ENCODE assay signal across 1 cellular context in the genomic region with DNA sequence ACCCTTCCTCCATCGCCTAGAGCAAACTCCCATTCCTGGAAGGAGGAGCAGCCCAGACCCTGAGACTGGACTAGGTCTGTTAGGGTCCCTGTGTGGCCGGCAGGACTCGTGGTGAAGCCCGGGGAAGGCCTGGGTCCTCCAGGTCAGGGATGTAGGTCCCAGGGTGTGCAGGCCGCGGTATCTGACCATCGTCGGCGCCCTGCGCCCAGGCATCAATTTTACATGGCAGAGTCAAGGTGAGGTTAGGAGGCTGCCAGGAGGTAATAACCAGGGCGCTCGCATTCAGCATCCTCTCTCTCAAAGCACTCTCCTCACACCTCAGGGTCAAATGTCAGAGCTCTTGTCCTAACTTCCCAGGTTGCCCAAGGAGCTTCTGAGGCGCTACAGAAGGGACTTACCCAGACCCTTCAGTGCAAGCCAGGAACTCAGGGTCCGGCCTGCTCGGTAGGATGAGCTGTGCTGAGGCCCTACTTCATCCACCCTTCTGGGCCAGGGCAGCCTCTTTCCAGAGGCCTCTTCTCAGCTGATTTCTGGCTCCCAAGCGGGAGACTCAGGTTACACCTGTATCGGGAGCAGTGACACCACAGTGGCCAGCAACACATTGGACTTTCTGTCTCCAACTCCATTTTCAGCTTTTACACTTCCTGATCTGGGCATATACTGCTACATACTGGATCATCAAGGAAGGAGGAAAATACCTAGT.
TF ChIP-seq lines count a peak whose summit lies in the region.

No MANE protein-coding gene starts in this region.

TF ChIP-seq in HepG2, 621 proteins besides CTCF, POLR2A, EP300 and RAD21 (continued from another document and continues in another):
- TF ChIP-seq, protein P1, sequence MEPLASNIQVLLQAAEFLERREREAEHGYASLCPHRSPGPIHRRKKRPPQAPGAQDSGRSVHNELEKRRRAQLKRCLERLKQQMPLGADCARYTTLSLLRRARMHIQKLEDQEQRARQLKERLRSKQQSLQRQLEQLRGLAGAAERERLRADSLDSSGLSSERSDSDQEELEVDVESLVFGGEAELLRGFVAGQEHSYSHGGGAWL (CRISPR knock-in tag; IDR thresholded peaks at IDR 0.05): 0 out of 2 replicates have a peak, but pooled peaks have one; percentile 11
- TF ChIP-seq DMAP1 (CRISPR knock-in tag; IDR thresholded peaks at IDR 0.05) (0 out of 2 replicates have a peak, but pooled peaks have one; percentile 13), HES4 (CRISPR knock-in tag; IDR thresholded peaks at IDR 0.05; ENCODE audit: borderline replicate concordance) (peak; percentile 69; the same call in 1 of the 2 replicates), TCF7 (IDR thresholded peaks at IDR 0.05; ENCODE audit: low read depth) (no peak), ZNF792 (CRISPR knock-in tag; IDR thresholded peaks at IDR 0.05) (peak; percentile 49; the same call in 1 of the 2 replicates), MXD4 (CRISPR knock-in tag; IDR thresholded peaks at IDR 0.05) (no peak), SALL1 (CRISPR knock-in tag; IDR thresholded peaks at IDR 0.05) (peak; percentile 10; the same call in 1 of the 2 replicates), ZBTB8A (CRISPR knock-in tag; IDR thresholded peaks at IDR 0.05; ENCODE audit: borderline replicate concordance, low read depth) (0 out of 2 replicates have a peak, but pooled peaks have one; percentile 12), PHF20 (CRISPR knock-in tag; IDR thresholded peaks at IDR 0.05) (peak; percentile 47; the same call in 1 of the 2 replicates), ZBTB7B (CRISPR knock-in tag; IDR thresholded peaks at IDR 0.05) (peak; percentile 7; the same call in 1 of the 2 replicates), MIER3 (CRISPR knock-in tag; IDR thresholded peaks at IDR 0.05; ENCODE audit: borderline replicate concordance) (0 out of 2 replicates have a peak, but pooled peaks have one; percentile 8), NRL (CRISPR knock-in tag; IDR thresholded peaks at IDR 0.05; ENCODE audit: borderline replicate concordance) (0 out of 2 replicates have a peak, but pooled peaks have one; percentile 61), JUND (CRISPR knock-in tag; IDR thresholded peaks at IDR 0.05) (no peak), ZSCAN25 (CRISPR knock-in tag; IDR thresholded peaks at IDR 0.05) (no peak), BCL6 (CRISPR knock-in tag; IDR thresholded peaks at IDR 0.05) (peak; percentile 70), POLR2G (IDR thresholded peaks at IDR 0.05; ENCODE audit: low read depth, low read length) (peak; percentile 59), PHB2 (IDR thresholded peaks at IDR 0.05; ENCODE audit: partially characterized antibody) (no peak), ZNF83 (CRISPR knock-in tag; IDR thresholded peaks at IDR 0.05; ENCODE audit: borderline replicate concordance) (0 out of 2 replicates have a peak, but pooled peaks have one; percentile 29), FOXA1 (IDR thresholded peaks at IDR 0.05) (no peak), FOXA1 (CRISPR knock-in tag; IDR thresholded peaks at IDR 0.05) (no peak), ZNF773 (CRISPR knock-in tag; IDR thresholded peaks at IDR 0.05; ENCODE audit: borderline replicate concordance) (peak; percentile 19; the same call in 1 of the 2 replicates), NCOA2 (CRISPR knock-in tag; IDR thresholded peaks at IDR 0.05) (peak; percentile 22; the same call in 1 of the 2 replicates), ARNTL (CRISPR knock-in tag; IDR thresholded peaks at IDR 0.05) (0 out of 2 replicates have a peak, but pooled peaks have one; percentile 4), ELF3 (CRISPR knock-in tag; IDR thresholded peaks at IDR 0.05) (peak; percentile 69), ZNF343 (CRISPR knock-in tag; IDR thresholded peaks at IDR 0.05) (0 out of 2 replicates have a peak, but pooled peaks have one; percentile 24), ZNF615 (CRISPR knock-in tag; IDR thresholded peaks at IDR 0.05; ENCODE audit: borderline replicate concordance) (0 out of 2 replicates have a peak, but pooled peaks have one; percentile 80), KDM1A (CRISPR knock-in tag; IDR thresholded peaks at IDR 0.05) (0 out of 2 replicates have a peak, but pooled peaks have one; percentile 13), ESRRA (CRISPR knock-in tag; IDR thresholded peaks at IDR 0.05; ENCODE audit: low read depth) (0 out of 2 replicates have a peak, but pooled peaks have one; percentile 10), ZNF460 (CRISPR knock-in tag; IDR thresholded peaks at IDR 0.05; ENCODE audit: borderline replicate concordance) (no peak; the same call in 1 of the 2 replicates), SUZ12 (IDR thresholded peaks at IDR 0.05; ENCODE audit: low read depth, low read length) (no peak), ZNF747 (CRISPR knock-in tag; IDR thresholded peaks at IDR 0.05; ENCODE audit: borderline replicate concordance) (peak; percentile 6; the same call in 1 of the 2 replicates), IKZF1 (IDR thresholded peaks at IDR 0.05) (no peak), ZMYM3 (CRISPR knock-in tag; IDR thresholded peaks at IDR 0.05) (no peak), TOPORS (CRISPR knock-in tag; IDR thresholded peaks at IDR 0.05) (peak; percentile 11; the same call in 1 of the 2 replicates), ZNF550 (CRISPR knock-in tag; IDR thresholded peaks at IDR 0.05; ENCODE audit: borderline replicate concordance) (peak; percentile 83; the same call in 1 of the 2 replicates), ZFP36 (IDR thresholded peaks at IDR 0.05; ENCODE audit: borderline replicate concordance, low read depth, low read length, partially characterized antibody) (no peak), MEIS1 (CRISPR knock-in tag; IDR thresholded peaks at IDR 0.05; ENCODE audit: borderline replicate concordance) (0 out of 2 replicates have a peak, but pooled peaks have one; percentile 11), HCFC1 (IDR thresholded peaks at IDR 0.05; ENCODE audit: low read depth, low read length) (no peak), TEAD3 (CRISPR knock-in tag; optimal IDR thresholded peaks at IDR 0.05; ENCODE audit: borderline replicate concordance) (peak; percentile 4), CC2D1A (CRISPR knock-in tag; IDR thresholded peaks at IDR 0.05) (no peak), ZNF367 (CRISPR knock-in tag; IDR thresholded peaks at IDR 0.05; ENCODE audit: borderline replicate concordance) (peak; percentile 81; the same call in 1 of the 2 replicates), HHEX (CRISPR knock-in tag; IDR thresholded peaks at IDR 0.05) (0 out of 2 replicates have a peak, but pooled peaks have one; percentile 9)
- TF ChIP-seq, protein P2, sequence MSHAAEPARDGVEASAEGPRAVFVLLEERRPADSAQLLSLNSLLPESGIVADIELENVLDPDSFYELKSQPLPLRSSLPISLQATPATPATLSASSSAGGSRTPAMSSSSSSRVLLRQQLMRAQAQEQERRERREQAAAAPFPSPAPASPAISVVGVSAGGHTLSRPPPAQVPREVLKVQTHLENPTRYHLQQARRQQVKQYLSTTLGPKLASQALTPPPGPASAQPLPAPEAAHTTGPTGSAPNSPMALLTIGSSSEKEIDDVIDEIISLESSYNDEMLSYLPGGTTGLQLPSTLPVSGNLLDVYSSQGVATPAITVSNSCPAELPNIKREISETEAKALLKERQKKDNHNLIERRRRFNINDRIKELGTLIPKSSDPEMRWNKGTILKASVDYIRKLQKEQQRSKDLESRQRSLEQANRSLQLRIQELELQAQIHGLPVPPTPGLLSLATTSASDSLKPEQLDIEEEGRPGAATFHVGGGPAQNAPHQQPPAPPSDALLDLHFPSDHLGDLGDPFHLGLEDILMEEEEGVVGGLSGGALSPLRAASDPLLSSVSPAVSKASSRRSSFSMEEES (CRISPR knock-in tag; IDR thresholded peaks at IDR 0.05): no peak
- TF ChIP-seq, protein P3, sequence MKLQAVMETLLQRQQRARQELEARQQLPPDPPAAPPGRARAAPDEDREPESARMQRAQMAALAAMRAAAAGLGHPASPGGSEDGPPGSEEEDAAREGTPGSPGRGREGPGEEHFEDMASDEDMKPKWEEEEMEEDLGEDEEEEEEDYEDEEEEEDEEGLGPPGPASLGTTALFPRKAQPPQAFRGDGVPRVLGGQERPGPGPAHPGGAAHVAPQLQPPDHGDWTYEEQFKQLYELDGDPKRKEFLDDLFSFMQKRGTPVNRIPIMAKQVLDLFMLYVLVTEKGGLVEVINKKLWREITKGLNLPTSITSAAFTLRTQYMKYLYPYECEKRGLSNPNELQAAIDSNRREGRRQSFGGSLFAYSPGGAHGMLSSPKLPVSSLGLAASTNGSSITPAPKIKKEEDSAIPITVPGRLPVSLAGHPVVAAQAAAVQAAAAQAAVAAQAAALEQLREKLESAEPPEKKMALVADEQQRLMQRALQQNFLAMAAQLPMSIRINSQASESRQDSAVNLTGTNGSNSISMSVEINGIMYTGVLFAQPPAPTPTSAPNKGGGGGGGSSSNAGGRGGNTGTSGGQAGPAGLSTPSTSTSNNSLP (IDR thresholded peaks at IDR 0.05; ENCODE audit: low read depth, low read length): peak; percentile 3; the same call in 1 of the 2 replicates
- TF ChIP-seq, protein P4, sequence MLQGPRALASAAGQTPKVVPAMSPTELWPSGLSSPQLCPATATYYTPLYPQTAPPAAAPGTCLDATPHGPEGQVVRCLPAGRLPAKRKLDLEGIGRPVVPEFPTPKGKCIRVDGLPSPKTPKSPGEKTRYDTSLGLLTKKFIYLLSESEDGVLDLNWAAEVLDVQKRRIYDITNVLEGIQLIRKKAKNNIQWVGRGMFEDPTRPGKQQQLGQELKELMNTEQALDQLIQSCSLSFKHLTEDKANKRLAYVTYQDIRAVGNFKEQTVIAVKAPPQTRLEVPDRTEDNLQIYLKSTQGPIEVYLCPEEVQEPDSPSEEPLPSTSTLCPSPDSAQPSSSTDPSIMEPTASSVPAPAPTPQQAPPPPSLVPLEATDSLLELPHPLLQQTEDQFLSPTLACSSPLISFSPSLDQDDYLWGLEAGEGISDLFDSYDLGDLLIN (CRISPR knock-in tag; IDR thresholded peaks at IDR 0.05; ENCODE audit: borderline replicate concordance): 0 out of 2 replicates have a peak, but pooled peaks have one; percentile 50
- TF ChIP-seq, protein P5, sequence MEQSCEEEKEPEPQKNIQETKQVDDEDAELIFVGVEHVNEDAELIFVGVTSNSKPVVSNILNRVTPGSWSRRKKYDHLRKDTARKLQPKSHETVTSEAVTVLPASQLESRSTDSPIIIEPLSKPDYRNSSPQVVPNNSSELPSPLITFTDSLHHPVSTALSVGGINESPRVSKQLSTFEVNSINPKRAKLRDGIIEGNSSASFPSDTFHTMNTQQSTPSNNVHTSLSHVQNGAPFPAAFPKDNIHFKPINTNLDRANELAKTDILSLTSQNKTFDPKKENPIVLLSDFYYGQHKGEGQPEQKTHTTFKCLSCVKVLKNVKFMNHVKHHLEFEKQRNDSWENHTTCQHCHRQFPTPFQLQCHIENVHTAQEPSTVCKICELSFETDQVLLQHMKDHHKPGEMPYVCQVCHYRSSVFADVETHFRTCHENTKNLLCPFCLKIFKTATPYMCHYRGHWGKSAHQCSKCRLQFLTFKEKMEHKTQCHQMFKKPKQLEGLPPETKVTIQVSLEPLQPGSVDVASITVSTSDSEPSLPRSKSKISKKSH (CRISPR knock-in tag; IDR thresholded peaks at IDR 0.05; ENCODE audit: borderline replicate concordance): peak; percentile 55; the same call in 1 of the 2 replicates
- TF ChIP-seq, protein P6, sequence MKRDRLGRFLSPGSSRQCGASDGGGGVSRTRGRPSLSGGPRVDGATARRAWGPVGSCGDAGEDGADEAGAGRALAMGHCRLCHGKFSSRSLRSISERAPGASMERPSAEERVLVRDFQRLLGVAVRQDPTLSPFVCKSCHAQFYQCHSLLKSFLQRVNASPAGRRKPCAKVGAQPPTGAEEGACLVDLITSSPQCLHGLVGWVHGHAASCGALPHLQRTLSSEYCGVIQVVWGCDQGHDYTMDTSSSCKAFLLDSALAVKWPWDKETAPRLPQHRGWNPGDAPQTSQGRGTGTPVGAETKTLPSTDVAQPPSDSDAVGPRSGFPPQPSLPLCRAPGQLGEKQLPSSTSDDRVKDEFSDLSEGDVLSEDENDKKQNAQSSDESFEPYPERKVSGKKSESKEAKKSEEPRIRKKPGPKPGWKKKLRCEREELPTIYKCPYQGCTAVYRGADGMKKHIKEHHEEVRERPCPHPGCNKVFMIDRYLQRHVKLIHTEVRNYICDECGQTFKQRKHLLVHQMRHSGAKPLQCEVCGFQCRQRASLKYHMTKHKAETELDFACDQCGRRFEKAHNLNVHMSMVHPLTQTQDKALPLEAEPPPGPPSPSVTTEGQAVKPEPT (CRISPR knock-in tag; IDR thresholded peaks at IDR 0.05; ENCODE audit: low read depth): 0 out of 2 replicates have a peak, but pooled peaks have one; percentile 44
- TF ChIP-seq, protein P7, sequence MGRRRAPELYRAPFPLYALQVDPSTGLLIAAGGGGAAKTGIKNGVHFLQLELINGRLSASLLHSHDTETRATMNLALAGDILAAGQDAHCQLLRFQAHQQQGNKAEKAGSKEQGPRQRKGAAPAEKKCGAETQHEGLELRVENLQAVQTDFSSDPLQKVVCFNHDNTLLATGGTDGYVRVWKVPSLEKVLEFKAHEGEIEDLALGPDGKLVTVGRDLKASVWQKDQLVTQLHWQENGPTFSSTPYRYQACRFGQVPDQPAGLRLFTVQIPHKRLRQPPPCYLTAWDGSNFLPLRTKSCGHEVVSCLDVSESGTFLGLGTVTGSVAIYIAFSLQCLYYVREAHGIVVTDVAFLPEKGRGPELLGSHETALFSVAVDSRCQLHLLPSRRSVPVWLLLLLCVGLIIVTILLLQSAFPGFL (CRISPR knock-in tag; IDR thresholded peaks at IDR 0.05): no peak
- TF ChIP-seq, protein P8, sequence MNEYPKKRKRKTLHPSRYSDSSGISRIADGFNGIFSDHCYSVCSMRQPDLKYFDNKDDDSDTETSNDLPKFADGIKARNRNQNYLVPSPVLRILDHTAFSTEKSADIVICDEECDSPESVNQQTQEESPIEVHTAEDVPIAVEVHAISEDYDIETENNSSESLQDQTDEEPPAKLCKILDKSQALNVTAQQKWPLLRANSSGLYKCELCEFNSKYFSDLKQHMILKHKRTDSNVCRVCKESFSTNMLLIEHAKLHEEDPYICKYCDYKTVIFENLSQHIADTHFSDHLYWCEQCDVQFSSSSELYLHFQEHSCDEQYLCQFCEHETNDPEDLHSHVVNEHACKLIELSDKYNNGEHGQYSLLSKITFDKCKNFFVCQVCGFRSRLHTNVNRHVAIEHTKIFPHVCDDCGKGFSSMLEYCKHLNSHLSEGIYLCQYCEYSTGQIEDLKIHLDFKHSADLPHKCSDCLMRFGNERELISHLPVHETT (CRISPR knock-in tag; conservative IDR thresholded peaks at IDR 0.05): no peak
- TF ChIP-seq, protein P9, sequence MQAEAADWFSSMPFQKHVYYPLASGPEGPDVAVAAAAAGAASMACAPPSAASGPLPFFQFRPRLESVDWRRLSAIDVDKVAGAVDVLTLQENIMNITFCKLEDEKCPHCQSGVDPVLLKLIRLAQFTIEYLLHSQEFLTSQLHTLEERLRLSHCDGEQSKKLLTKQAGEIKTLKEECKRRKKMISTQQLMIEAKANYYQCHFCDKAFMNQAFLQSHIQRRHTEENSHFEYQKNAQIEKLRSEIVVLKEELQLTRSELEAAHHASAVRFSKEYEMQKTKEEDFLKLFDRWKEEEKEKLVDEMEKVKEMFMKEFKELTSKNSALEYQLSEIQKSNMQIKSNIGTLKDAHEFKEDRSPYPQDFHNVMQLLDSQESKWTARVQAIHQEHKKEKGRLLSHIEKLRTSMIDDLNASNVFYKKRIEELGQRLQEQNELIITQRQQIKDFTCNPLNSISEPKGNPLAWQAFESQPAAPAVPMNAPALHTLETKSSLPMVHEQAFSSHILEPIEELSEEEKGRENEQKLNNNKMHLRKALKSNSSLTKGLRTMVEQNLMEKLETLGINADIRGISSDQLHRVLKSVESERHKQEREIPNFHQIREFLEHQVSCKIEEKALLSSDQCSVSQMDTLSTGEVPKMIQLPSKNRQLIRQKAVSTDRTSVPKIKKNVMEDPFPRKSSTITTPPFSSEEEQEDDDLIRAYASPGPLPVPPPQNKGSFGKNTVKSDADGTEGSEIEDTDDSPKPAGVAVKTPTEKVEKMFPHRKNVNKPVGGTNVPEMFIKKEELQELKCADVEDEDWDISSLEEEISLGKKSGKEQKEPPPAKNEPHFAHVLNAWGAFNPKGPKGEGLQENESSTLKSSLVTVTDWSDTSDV (CRISPR knock-in tag; IDR thresholded peaks at IDR 0.05): no peak
